ENCODE assay signal across 27 cellular contexts in genomic region chr6:40958740-40959139, GRCh38.
DNase-seq lines count a peak whose midpoint lies in the region; ATAC-seq, FAIRE-seq and TF ChIP-seq lines count a peak whose summit lies in the region.
"Had no signal": no experiment of that assay in that cellular context is flagged by ENCODE, and none has a peak within 500 bp of the region (broad histone marks: within the 10 kb centered on the region; RNA-seq: fewer than 3 reads in every experiment).

No MANE protein-coding gene starts in this region.

- H3K4me2 ChIP-seq in SK-N-SH: 0 out of 2 replicates have a peak overlapping the region, but pooled peaks have one; percentile 43
- H3K4me2 ChIP-seq: KMS-11 had no signal

- POLR2A ChIA-PET in SK-N-SH (lab: Yijun Ruan, JAX): no interaction called here
- POLR2A ChIA-PET in naive thymus-derived CD4-positive, alpha-beta T cell (lab: Charles Lee): no interaction called here

- peaks cover 0 to 28% of the 10 kb centered on the region in 2 experiments; a peak in 2 of 4 replicates for H3K4me1 ChIP-seq in SK-N-SH (ENCODE audit: control insufficient read depth in 1 of 2, insufficient read depth in 2 of 2, low read depth in 1 of 2, low read length in 1 of 2)
- peaks cover 0 to 4% (median 0%) of the 10 kb centered on the region in 4 donors for H3K4me1 ChIP-seq in upper lobe of left lung
- H3K4me1 ChIP-seq in naive thymus-derived CD4-positive, alpha-beta T cell (ENCODE audit: control insufficient read depth in 2 of 2, insufficient read depth in 2 of 2, low read length in 2 of 2): no peaks in the 10 kb centered on the region
- H3K4me1 ChIP-seq: ascending aorta, testis, vagina had no signal

- TF ChIP-seq CTCF in SK-N-SH (IDR thresholded peaks at IDR 0.05) (no peak), upper lobe of left lung (IDR thresholded peaks at IDR 0.05) (no peak)

- CTCF ChIA-PET in SK-N-SH (lab: Yijun Ruan, JAX): interaction anchor here (1.3 to 1.7 kb wide), 2 partner anchors 26 to 46 kb away, joined by 3 to 5 read pairs; no protein-coding TSS in a partner anchor
- CTCF ChIA-PET in naive thymus-derived CD4-positive, alpha-beta T cell (lab: Charles Lee): no interaction called here

- H3K36me3 Mint-ChIP-seq in naive thymus-derived CD4-positive, alpha-beta T cell: no peaks in the 10 kb centered on the region
- H3K36me3 Mint-ChIP-seq: activated naive CD8-positive, alpha-beta T cell treated with anti-CD3 and anti-CD28 coated beads for 36 hours; CD8-positive, alpha-beta T cell; stimulated activated memory B cell treated with anti-CD40 and anti-IgM and Interleukin-4, amounts not matched to agents 10 μg/mL and 1 μg/mL and 100 μg/mL, for 72 hours had no signal

- no peaks in the 10 kb centered on the region for H4K20me1 ChIP-seq in SK-N-SH (ENCODE audit: insufficient read depth)

- TF ChIP-seq EP300 in SK-N-SH (IDR thresholded peaks at IDR 0.05; ENCODE audit: borderline replicate concordance in 1 of 2, low read depth in 1 of 2, low read length in 1 of 2) (no peak), upper lobe of left lung (IDR thresholded peaks at IDR 0.05) (no peak)

- peak overlapping the region in 1 of 2 experiments; percentile 47; a peak in 2 of 4 replicates for H3K27ac ChIP-seq in SK-N-SH (ENCODE audit: low read depth in 2 of 2, low read length in 1 of 2)
- H3K27ac ChIP-seq in epithelial cell of prostate: peak overlapping the region; percentile 79
- no peak overlapping the region for H3K27ac ChIP-seq in upper lobe of left lung
- no peak overlapping the region for H3K27ac ChIP-seq in naive thymus-derived CD4-positive, alpha-beta T cell (ENCODE audit: low read depth, low read length)
- H3K27ac ChIP-seq: ascending aorta, KMS-11, testis, vagina had no signal

- H3K36me3 ChIP-seq in SK-N-SH (replicated peaks in 1 of 2; ENCODE audit: control insufficient read depth in 1 of 2, insufficient read depth in 2 of 2, low read length in 1 of 2) (no peaks in the 10 kb centered on the region), upper lobe of left lung (no peaks in the 10 kb centered on the region)
- no peaks in the 10 kb centered on the region for H3K36me3 ChIP-seq in naive thymus-derived CD4-positive, alpha-beta T cell (ENCODE audit: control insufficient read depth in 2 of 3, insufficient read depth in 3 of 3, low read length in 3 of 3)
- H3K36me3 ChIP-seq: ascending aorta, vagina had no signal

- no peaks in the 10 kb centered on the region for H3K9me3 Mint-ChIP-seq in naive thymus-derived CD4-positive, alpha-beta T cell
- H3K9me3 Mint-ChIP-seq: activated naive CD8-positive, alpha-beta T cell treated with anti-CD3 and anti-CD28 coated beads for 36 hours; CD8-positive, alpha-beta T cell; central memory CD8-positive, alpha-beta T cell; stimulated activated memory B cell treated with anti-CD40 and anti-IgM and Interleukin-4, amounts not matched to agents 10 μg/mL and 1 μg/mL and 100 μg/mL, for 72 hours had no signal

- no peak for ATAC-seq in SK-N-SH treated with all-trans-retinoic acid at 6 μM for 48 hours
- ATAC-seq in upper lobe of left lung (ENCODE audit: low FRiP score in 2 of 2): no peak
- no peak for ATAC-seq in HG02763 (IDR thresholded peaks at IDR 0.05; ENCODE audit: unreplicated experiment)
- ATAC-seq in naive thymus-derived CD4-positive, alpha-beta T cell: no peak
- ATAC-seq: activated CD4-positive, alpha-beta T cell treated with anti-CD3 and anti-CD28 coated beads for 36 hours; CD8-positive, alpha-beta T cell; left cardiac atrium; sciatic nerve; stimulated activated memory B cell treated with anti-CD40 and anti-IgM and Interleukin-4, amounts not matched to agents 10 μg/mL and 1 μg/mL and 100 μg/mL, for 72 hours had no signal

- H2AFZ ChIP-seq in SK-N-SH (ENCODE audit: low read depth): no peak overlapping the region

- H3K79me2 ChIP-seq in SK-N-SH (ENCODE audit: insufficient read depth): no peaks in the 10 kb centered on the region

- H3K9ac ChIP-seq in SK-N-SH: no peak overlapping the region
- H3K9ac ChIP-seq: KMS-11 had no signal

- H3K9me3 ChIP-seq in SK-N-SH (no peaks in the 10 kb centered on the region), upper lobe of left lung (no peaks in the 10 kb centered on the region)
- H3K9me3 ChIP-seq in naive thymus-derived CD4-positive, alpha-beta T cell (ENCODE audit: control insufficient read depth in 2 of 3, low read length in 3 of 3): no peaks in the 10 kb centered on the region
- H3K9me3 ChIP-seq: ascending aorta, testis, vagina had no signal

- no peak for TF ChIP-seq POLR2A in upper lobe of left lung (IDR thresholded peaks at IDR 0.05)

- no peak for DNase-seq in SK-N-SH
- peak; percentile 26 for DNase-seq in RCC 7860 (ENCODE audit: low spot score)
- no peak for DNase-seq in epithelial cell of prostate (ENCODE audit: low read depth, low spot score)
- DNase-seq in renal cortical epithelial cell (ENCODE audit: low read depth): peak; percentile 49
- no peak for DNase-seq in upper lobe of left lung
- no peak for DNase-seq in naive thymus-derived CD4-positive, alpha-beta T cell
- DNase-seq: activated CD4-positive, alpha-beta T cell treated with anti-CD3 and anti-CD28 coated beads for 36 hours; activated effector memory CD4-positive, alpha-beta T cell treated with Interleukin-2 at 50 U/mL for 16 hours; activated naive CD8-positive, alpha-beta T cell treated with anti-CD3 and anti-CD28 coated beads for 36 hours; activated T-cell treated with anti-CD3 and anti-CD28 coated beads for 4 hours; CD8-positive, alpha-beta T cell; glutamatergic neuron; left cardiac atrium; NCI-H1436; NCI-H2107; stimulated activated CD4-positive, alpha-beta T cell treated with anti-CD3 and anti-CD28 coated beads, Interleukin-4, amount 100 ng/mL, for 4 hours; testis had no signal

- TF ChIP-seq RAD21 in SK-N-SH (IDR thresholded peaks at IDR 0.05; ENCODE audit: low read length): no peak

- H3K4me1 Mint-ChIP-seq in naive thymus-derived CD4-positive, alpha-beta T cell: peaks cover 0 to 22% (median 0%) of the 10 kb centered on the region in 7 donors
- H3K4me1 Mint-ChIP-seq: central memory CD8-positive, alpha-beta T cell; stimulated activated memory B cell treated with anti-CD40 and anti-IgM and Interleukin-4, amounts not matched to agents 10 μg/mL and 1 μg/mL and 100 μg/mL, for 72 hours had no signal

- WGBS in SK-N-SH (ENCODE audit: low lambda C conversion rate): 92% methylated on average over 1 of the region's 1 CpG
- whole genome bisulfite sequencing in upper lobe of left lung, 2 donors: 91 to 92% methylated on average over 1 of the region's 1 CpG

- no peak overlapping the region for H3K27ac Mint-ChIP-seq in naive thymus-derived CD4-positive, alpha-beta T cell
- H3K27ac Mint-ChIP-seq: activated CD4-positive, alpha-beta T cell treated with anti-CD3 and anti-CD28 coated beads for 36 hours; activated naive CD8-positive, alpha-beta T cell treated with anti-CD3 and anti-CD28 coated beads for 36 hours; CD8-positive, alpha-beta T cell; stimulated activated memory B cell treated with anti-CD40 and anti-IgM and Interleukin-4, amounts not matched to agents 10 μg/mL and 1 μg/mL and 100 μg/mL, for 72 hours had no signal

- H3K4me3 Mint-ChIP-seq in naive thymus-derived CD4-positive, alpha-beta T cell: no peak overlapping the region
- H3K4me3 Mint-ChIP-seq: activated CD4-positive, alpha-beta T cell treated with anti-CD3 and anti-CD28 coated beads for 36 hours; activated naive CD8-positive, alpha-beta T cell treated with anti-CD3 and anti-CD28 coated beads for 36 hours; CD8-positive, alpha-beta T cell; central memory CD8-positive, alpha-beta T cell; stimulated activated memory B cell treated with anti-CD40 and anti-IgM and Interleukin-4, amounts not matched to agents 10 μg/mL and 1 μg/mL and 100 μg/mL, for 72 hours had no signal

- no peaks in the 10 kb centered on the region for H3F3A ChIP-seq in SK-N-SH (replicated peaks; ENCODE audit: insufficient read depth)

- intact Hi-C loops in naive thymus-derived CD4-positive, alpha-beta T cell (cut with micrococcal nuclease): no loop called here

- FAIRE-seq in RCC 7860 (lab: Jason Lieb, UNC): no peak
- FAIRE-seq: endothelial cell of umbilical vein, H1 had no signal

- H3K4me3 ChIP-seq in SK-N-SH (ENCODE audit: low read depth in 2 of 2, low read length in 1 of 2) (no peak overlapping the region), upper lobe of left lung (no peak overlapping the region)
- H3K4me3 ChIP-seq in naive thymus-derived CD4-positive, alpha-beta T cell (ENCODE audit: low read length): no peak overlapping the region
- H3K4me3 ChIP-seq: ascending aorta, testis, vagina had no signal

- H3K27me3 ChIP-seq in SK-N-SH (ENCODE audit: insufficient read depth) (no peaks in the 10 kb centered on the region), upper lobe of left lung (no peaks in the 10 kb centered on the region)
- H3K27me3 ChIP-seq in naive thymus-derived CD4-positive, alpha-beta T cell (ENCODE audit: control insufficient read depth in 2 of 2, insufficient read depth in 2 of 2, low read length in 2 of 2): no peaks in the 10 kb centered on the region
- H3K27me3 ChIP-seq: ascending aorta, testis, vagina had no signal

- H3K27me3 Mint-ChIP-seq in naive thymus-derived CD4-positive, alpha-beta T cell: peaks cover 0 to 7% (median 5%) of the 10 kb centered on the region in 5 donors
- H3K27me3 Mint-ChIP-seq: stimulated activated memory B cell treated with anti-CD40 and anti-IgM and Interleukin-4, amounts not matched to agents 10 μg/mL and 1 μg/mL and 100 μg/mL, for 72 hours had no signal

- H3K9me2 ChIP-seq in SK-N-SH: no peaks in the 10 kb centered on the region

TF ChIP-seq in SK-N-SH, 30 proteins besides CTCF, POLR2A, EP300 and RAD21:
- TF ChIP-seq RXRA (IDR thresholded peaks at IDR 0.05; ENCODE audit: borderline replicate concordance, low read depth) (no peak), NFIC (IDR thresholded peaks at IDR 0.05; ENCODE audit: borderline replicate concordance) (no peak), GABPA (IDR thresholded peaks at IDR 0.05; ENCODE audit: low read depth) (no peak), FOXJ3 (CRISPR knock-in tag; IDR thresholded peaks at IDR 0.05) (no peak), JUND (IDR thresholded peaks at IDR 0.05) (no peak)

TF ChIP-seq in SK-N-SH treated with all-trans-retinoic acid at 6 μM for 48 hours, 23 proteins besides CTCF, POLR2A, EP300 and RAD21 (continues in another document):
- TF ChIP-seq GLIS3 (CRISPR knock-in tag; IDR thresholded peaks at IDR 0.05) (no peak), ARNTL (CRISPR knock-in tag; IDR thresholded peaks at IDR 0.05; ENCODE audit: borderline replicate concordance, low read depth) (no peak), POU6F1 (CRISPR knock-in tag; IDR thresholded peaks at IDR 0.05; ENCODE audit: borderline replicate concordance, low read depth) (no peak)

Comparison
In these comparisons a context has a peak if more than half of its experiments do, and no peak if none do; other contexts are left out.
1. DNase-seq: peak in RCC 7860 (single experiment) and renal cortical epithelial cell (single experiment); none in SK-N-SH (single experiment), epithelial cell of prostate (single experiment), upper lobe of left lung (0 of 2) and naive thymus-derived CD4-positive, alpha-beta T cell (0 of 9).